ENCODE assay signal across 1 cellular context in the genomic region with DNA sequence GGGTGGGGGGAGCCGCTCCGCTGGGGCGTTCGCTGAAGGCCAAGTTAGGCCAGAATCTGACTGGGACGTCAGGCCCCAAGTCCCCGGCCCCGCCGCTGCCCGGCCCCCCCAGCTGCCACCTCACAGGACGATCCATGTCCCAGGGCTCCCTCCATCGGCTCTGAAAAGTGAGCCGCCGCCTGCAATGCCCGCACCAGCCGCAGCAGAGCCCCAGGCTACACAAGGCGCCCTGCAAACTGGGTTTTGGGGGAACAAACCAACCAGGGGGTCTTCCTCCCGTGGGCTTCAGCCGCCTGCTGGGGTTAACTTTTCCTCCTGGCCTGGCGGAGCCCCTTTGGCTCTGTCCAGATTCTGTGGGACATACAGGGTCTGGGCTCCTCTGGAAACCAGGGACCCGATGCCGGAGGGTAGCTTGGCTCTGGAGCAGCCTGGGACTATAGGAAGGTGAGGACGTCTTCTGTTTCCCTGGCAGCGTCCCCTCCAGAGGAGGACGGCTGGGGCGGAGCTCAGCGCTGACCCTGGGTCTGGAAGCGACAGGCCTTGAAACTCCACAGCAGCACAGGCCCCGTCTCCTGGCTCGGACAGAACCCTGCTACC.
TF ChIP-seq lines count a peak whose summit lies in the region.

No MANE protein-coding gene starts in this region.

TF ChIP-seq in HEK293, 187 proteins besides CTCF, POLR2A, EP300 and RAD21 (continued from another document):
- TF ChIP-seq ZNF580 (tag by site-specific recombination; IDR thresholded peaks at IDR 0.05) (no peak), ZNF510 (tag by site-specific recombination; IDR thresholded peaks at IDR 0.05; ENCODE audit: insufficient replicate concordance) (no peak), KLF16 (tag by site-specific recombination; IDR thresholded peaks at IDR 0.05) (0 out of 2 replicates have a peak, but pooled peaks have one; percentile 17)
